In the genomic region with DNA sequence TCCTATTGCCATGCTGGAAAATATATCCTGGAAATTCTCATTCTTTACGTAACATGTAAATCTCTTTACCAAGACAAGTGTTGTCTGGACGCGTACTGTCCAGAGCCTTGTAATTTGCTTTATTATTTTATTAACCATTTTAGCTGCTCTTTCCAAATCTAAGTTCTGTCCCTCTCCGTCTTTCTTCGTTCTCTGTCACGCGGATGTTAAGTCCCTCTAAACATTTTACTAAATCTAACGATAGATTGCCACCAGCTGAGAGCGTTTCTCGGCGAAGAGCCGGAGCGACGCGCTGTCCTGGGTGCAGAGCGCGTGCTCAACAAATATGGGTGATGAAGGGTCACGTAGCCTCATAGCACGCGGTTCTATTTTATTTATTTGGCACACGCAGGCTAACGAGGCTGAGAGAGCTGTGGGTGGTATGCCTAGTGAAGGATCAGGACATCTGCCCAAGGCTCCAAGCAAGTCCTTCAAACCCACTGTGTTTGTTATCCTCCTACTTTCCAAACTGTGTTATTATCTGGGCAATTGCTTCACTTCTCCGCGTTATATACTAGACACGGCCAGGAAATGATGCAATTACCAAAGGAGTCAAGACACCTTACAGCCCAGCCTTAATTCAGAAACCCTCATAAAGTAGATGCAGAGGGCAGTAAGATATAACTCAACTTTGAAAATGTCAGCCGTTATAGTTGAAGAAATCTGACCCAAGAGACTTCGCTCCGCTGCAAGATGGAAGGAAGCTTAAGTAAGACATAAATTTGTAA, we compare ENCODE assay signal across 1 cellular context.
TF ChIP-seq lines count a peak whose summit lies in the region.

No MANE protein-coding gene starts in this region.

TF ChIP-seq in HepG2, 621 proteins besides CTCF, POLR2A, EP300 and RAD21 (continued from another document and continues in another):
- TF ChIP-seq FOXP4 (CRISPR knock-in tag; IDR thresholded peaks at IDR 0.05) (0 out of 2 replicates have a peak, but pooled peaks have one; percentile 55), HNF1A (IDR thresholded peaks at IDR 0.05; ENCODE audit: low read depth) (0 out of 2 replicates have a peak, but pooled peaks have one; percentile 18), HNF1A (CRISPR knock-in tag; IDR thresholded peaks at IDR 0.05; ENCODE audit: borderline replicate concordance) (no peak), RNF2 (conservative IDR thresholded peaks at IDR 0.05; ENCODE audit: low read depth) (peak; percentile 76), CREBL2 (CRISPR knock-in tag; IDR thresholded peaks at IDR 0.05; ENCODE audit: borderline replicate concordance) (peak; percentile 75; the same call in 1 of the 2 replicates), ZFP1 (CRISPR knock-in tag; IDR thresholded peaks at IDR 0.05) (0 out of 2 replicates have a peak, but pooled peaks have one; percentile 24), TARDBP (CRISPR knock-in tag; IDR thresholded peaks at IDR 0.05) (no peak), THAP11 (CRISPR knock-in tag; IDR thresholded peaks at IDR 0.05) (peak; percentile 44; the same call in 1 of the 2 replicates), ZSCAN12 (CRISPR knock-in tag; IDR thresholded peaks at IDR 0.05) (no peak), NFE2 (CRISPR knock-in tag; IDR thresholded peaks at IDR 0.05) (0 out of 2 replicates have a peak, but pooled peaks have one; percentile 24), ZNF816 (CRISPR knock-in tag; IDR thresholded peaks at IDR 0.05; ENCODE audit: borderline replicate concordance) (peak; percentile 98), ZNF18 (CRISPR knock-in tag; IDR thresholded peaks at IDR 0.05; ENCODE audit: insufficient replicate concordance) (peak; percentile 90), CBFB (CRISPR knock-in tag; IDR thresholded peaks at IDR 0.05) (no peak), THAP7 (CRISPR knock-in tag; IDR thresholded peaks at IDR 0.05) (peak; percentile 45; the same call in 1 of the 2 replicates), PAF1 (CRISPR knock-in tag; IDR thresholded peaks at IDR 0.05) (no peak), BRD4 (CRISPR knock-in tag; IDR thresholded peaks at IDR 0.05) (0 out of 2 replicates have a peak, but pooled peaks have one; percentile 23), ISL2 (CRISPR knock-in tag; IDR thresholded peaks at IDR 0.05) (peak; percentile 49), BRCA1 (CRISPR knock-in tag; IDR thresholded peaks at IDR 0.05) (peak; percentile 5), CCDC6 (CRISPR knock-in tag; IDR thresholded peaks at IDR 0.05) (peak; percentile 83; the same call in 1 of the 2 replicates), ZNF740 (CRISPR knock-in tag; IDR thresholded peaks at IDR 0.05) (no peak), ZIK1 (CRISPR knock-in tag; IDR thresholded peaks at IDR 0.05; ENCODE audit: borderline replicate concordance, low read depth) (peak; percentile 57; the same call in 1 of the 2 replicates), WIZ (CRISPR knock-in tag; IDR thresholded peaks at IDR 0.05) (peak; percentile 87; the same call in 1 of the 2 replicates)
- TF ChIP-seq, protein P1, sequence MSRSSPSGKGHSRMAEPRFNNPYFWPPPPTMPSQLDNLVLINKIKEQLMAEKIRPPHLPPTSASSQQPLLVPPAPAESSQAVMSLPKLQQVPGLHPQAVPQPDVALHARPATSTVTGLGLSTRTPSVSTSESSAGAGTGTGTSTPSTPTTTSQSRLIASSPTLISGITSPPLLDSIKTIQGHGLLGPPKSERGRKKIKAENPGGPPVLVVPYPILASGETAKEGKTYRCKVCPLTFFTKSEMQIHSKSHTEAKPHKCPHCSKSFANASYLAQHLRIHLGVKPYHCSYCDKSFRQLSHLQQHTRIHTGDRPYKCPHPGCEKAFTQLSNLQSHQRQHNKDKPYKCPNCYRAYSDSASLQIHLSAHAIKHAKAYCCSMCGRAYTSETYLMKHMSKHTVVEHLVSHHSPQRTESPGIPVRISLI (CRISPR knock-in tag; IDR thresholded peaks at IDR 0.05; ENCODE audit: borderline replicate concordance): no peak
- TF ChIP-seq, protein P2, sequence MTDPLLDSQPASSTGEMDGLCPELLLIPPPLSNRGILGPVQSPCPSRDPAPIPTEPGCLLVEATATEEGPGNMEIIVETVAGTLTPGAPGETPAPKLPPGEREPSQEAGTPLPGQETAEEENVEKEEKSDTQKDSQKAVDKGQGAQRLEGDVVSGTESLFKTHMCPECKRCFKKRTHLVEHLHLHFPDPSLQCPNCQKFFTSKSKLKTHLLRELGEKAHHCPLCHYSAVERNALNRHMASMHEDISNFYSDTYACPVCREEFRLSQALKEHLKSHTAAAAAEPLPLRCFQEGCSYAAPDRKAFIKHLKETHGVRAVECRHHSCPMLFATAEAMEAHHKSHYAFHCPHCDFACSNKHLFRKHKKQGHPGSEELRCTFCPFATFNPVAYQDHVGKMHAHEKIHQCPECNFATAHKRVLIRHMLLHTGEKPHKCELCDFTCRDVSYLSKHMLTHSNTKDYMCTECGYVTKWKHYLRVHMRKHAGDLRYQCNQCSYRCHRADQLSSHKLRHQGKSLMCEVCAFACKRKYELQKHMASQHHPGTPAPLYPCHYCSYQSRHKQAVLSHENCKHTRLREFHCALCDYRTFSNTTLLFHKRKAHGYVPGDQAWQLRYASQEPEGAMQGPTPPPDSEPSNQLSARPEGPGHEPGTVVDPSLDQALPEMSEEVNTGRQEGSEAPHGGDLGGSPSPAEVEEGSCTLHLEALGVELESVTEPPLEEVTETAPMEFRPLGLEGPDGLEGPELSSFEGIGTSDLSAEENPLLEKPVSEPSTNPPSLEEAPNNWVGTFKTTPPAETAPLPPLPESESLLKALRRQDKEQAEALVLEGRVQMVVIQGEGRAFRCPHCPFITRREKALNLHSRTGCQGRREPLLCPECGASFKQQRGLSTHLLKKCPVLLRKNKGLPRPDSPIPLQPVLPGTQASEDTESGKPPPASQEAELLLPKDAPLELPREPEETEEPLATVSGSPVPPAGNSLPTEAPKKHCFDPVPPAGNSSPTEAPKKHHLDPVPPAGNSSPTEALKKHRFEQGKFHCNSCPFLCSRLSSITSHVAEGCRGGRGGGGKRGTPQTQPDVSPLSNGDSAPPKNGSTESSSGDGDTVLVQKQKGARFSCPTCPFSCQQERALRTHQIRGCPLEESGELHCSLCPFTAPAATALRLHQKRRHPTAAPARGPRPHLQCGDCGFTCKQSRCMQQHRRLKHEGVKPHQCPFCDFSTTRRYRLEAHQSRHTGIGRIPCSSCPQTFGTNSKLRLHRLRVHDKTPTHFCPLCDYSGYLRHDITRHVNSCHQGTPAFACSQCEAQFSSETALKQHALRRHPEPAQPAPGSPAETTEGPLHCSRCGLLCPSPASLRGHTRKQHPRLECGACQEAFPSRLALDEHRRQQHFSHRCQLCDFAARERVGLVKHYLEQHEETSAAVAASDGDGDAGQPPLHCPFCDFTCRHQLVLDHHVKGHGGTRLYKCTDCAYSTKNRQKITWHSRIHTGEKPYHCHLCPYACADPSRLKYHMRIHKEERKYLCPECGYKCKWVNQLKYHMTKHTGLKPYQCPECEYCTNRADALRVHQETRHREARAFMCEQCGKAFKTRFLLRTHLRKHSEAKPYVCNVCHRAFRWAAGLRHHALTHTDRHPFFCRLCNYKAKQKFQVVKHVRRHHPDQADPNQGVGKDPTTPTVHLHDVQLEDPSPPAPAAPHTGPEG (CRISPR knock-in tag; IDR thresholded peaks at IDR 0.05): peak; percentile 79
- TF ChIP-seq, protein P3, sequence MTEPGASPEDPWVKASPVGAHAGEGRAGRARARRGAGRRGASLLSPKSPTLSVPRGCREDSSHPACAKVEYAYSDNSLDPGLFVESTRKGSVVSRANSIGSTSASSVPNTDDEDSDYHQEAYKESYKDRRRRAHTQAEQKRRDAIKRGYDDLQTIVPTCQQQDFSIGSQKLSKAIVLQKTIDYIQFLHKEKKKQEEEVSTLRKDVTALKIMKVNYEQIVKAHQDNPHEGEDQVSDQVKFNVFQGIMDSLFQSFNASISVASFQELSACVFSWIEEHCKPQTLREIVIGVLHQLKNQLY (CRISPR knock-in tag; IDR thresholded peaks at IDR 0.05): peak; percentile 42; the same call in 1 of the 2 replicates
- TF ChIP-seq, protein P4, sequence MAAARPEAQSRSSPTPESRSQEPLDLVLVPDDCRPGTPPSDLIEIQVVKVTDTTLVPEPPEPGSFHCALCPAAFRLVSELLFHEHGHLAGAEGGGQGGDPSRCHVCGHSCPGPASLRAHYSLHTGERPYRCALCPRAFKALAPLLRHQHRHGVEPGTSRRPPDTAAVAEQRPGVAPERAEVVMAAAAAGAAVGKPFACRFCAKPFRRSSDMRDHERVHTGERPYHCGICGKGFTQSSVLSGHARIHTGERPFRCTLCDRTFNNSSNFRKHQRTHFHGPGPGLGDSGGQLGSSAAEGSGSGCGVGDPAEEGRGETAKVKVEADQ (CRISPR knock-in tag; IDR thresholded peaks at IDR 0.05; ENCODE audit: borderline replicate concordance): no peak; the same call in 1 of the 2 replicates
- TF ChIP-seq, protein P5, sequence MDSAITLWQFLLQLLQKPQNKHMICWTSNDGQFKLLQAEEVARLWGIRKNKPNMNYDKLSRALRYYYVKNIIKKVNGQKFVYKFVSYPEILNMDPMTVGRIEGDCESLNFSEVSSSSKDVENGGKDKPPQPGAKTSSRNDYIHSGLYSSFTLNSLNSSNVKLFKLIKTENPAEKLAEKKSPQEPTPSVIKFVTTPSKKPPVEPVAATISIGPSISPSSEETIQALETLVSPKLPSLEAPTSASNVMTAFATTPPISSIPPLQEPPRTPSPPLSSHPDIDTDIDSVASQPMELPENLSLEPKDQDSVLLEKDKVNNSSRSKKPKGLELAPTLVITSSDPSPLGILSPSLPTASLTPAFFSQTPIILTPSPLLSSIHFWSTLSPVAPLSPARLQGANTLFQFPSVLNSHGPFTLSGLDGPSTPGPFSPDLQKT (CRISPR knock-in tag; IDR thresholded peaks at IDR 0.05; ENCODE audit: borderline replicate concordance): no peak
